9 cellular contexts compared by ENCODE assay signal in the genomic region with DNA sequence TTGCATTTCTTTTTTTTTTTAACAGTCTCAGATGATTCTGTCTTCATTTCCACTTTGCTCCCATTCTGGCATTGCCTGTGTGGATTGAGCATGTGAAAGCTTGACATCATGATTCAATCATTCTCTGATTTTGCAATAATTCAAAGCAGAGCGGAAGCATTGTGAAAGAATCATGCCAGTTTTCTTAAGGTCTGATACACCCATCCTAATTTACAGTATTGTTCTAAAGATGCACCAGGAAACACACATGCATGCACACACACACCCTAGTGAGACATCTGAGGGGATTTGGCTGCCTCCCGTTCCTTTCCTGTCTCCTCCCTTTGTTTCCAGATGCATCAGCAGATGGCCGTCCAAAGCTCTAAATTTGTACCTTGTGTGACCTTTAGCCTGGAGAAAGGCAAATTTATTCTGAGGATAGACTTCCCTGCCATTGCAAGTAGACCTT.
DNase-seq lines count a peak whose midpoint lies in the region; ATAC-seq and TF ChIP-seq lines count a peak whose summit lies in the region.
"Had no signal": no experiment of that assay in that cellular context is flagged by ENCODE, and none has a peak within 500 bp of the region (broad histone marks: within the 10 kb centered on the region; RNA-seq: fewer than 3 reads in every experiment).

No MANE protein-coding gene starts in this region.

- H3K4me1 ChIP-seq in PC-3 (ENCODE audit: insufficient read depth, low read length) (no peaks in the 10 kb centered on the region), fibroblast of lung (ENCODE audit: control insufficient read depth, extremely low read depth, insufficient read depth, low read length) (no peaks in the 10 kb centered on the region)

- H3K27me3 ChIP-seq in PC-3 (ENCODE audit: low read length): no peaks in the 10 kb centered on the region
- H3K27me3 ChIP-seq in fibroblast of lung (ENCODE audit: control insufficient read depth, insufficient read depth, low read length): no peaks in the 10 kb centered on the region

- H3F3A ChIP-seq in PC-3 (ENCODE audit: low read length, unreplicated experiment): no peaks in the 10 kb centered on the region

- H3K9ac ChIP-seq in PC-3 (ENCODE audit: low read length) (no peak overlapping the region), fibroblast of lung (ENCODE audit: insufficient read depth, low read length) (no peak overlapping the region)

- H3K4me3 ChIP-seq in PC-3 (ENCODE audit: low read length) (no peak overlapping the region), fibroblast of lung (replicated peaks in 1 of 4; ENCODE audit: control extremely low read depth in 1 of 4, insufficient read depth in 1 of 4, low read depth in 3 of 4, low read length in 4 of 4) (no peak overlapping the region)

- no TSS peak for BruUV-seq in PC-3 (replicated peaks; lab: Mats Ljungman, UMichigan)

- CTCF ChIA-PET in PC-3 (lab: Charles Lee): no interaction called here
- CTCF ChIA-PET in activated CD8-positive, alpha-beta memory T cell treated with anti-CD3 and anti-CD28 coated beads, Interleukin-2, amount 10 ng/mL, durations not matched to agents 7 days and 5 days (lab: Charles Lee): no interaction called here

- no peak overlapping the region for H3K27ac Mint-ChIP-seq in activated CD8-positive, alpha-beta memory T cell treated with anti-CD3 and anti-CD28 coated beads, Interleukin-2, amount 10 ng/mL, durations not matched to agents 7 days and 5 days
- H3K27ac Mint-ChIP-seq in immature natural killer cell: no peak overlapping the region

- no peak for TF ChIP-seq CTCF in PC-3 (conservative IDR thresholded peaks at IDR 0.05; ENCODE audit: low read depth, low read length)
- no peak for TF ChIP-seq CTCF in fibroblast of lung (conservative IDR thresholded peaks at IDR 0.05 in 1 of 2, IDR thresholded peaks at IDR 0.05 in 1 of 2; ENCODE audit: low read depth in 1 of 2, low read length in 2 of 2)

- H3K9me3 Mint-ChIP-seq in activated CD8-positive, alpha-beta memory T cell treated with anti-CD3 and anti-CD28 coated beads, Interleukin-2, amount 10 ng/mL, durations not matched to agents 7 days and 5 days (ENCODE audit: low read depth): no peaks in the 10 kb centered on the region
- H3K9me3 Mint-ChIP-seq in immature natural killer cell: peaks cover 0 to 2% (median 0%) of the 10 kb centered on the region in 6 donors

- H3K27ac ChIP-seq in PC-3 (ENCODE audit: low read length): no peak overlapping the region
- no peak overlapping the region for H3K27ac ChIP-seq in fibroblast of lung (ENCODE audit: insufficient read depth, low read length)

- H3K4me1 Mint-ChIP-seq in activated CD8-positive, alpha-beta memory T cell treated with anti-CD3 and anti-CD28 coated beads, Interleukin-2, amount 10 ng/mL, durations not matched to agents 7 days and 5 days: no peaks in the 10 kb centered on the region
- no peaks in the 10 kb centered on the region for H3K4me1 Mint-ChIP-seq in immature natural killer cell

- no peaks in the 10 kb centered on the region for H3K9me2 ChIP-seq in PC-3 (replicated peaks; ENCODE audit: low read length)

- DNase-seq in G401 (ENCODE audit: low spot score) (peak; percentile 97), PC-3 (peak; percentile 41), fibroblast of lung (ENCODE audit: low read depth in 2 of 2) (peak; percentile 58 to 87), pons (ENCODE audit: low spot score) (peak; percentile 79), iPS-NIHi11 (ENCODE audit: low spot score) (no peak), immature natural killer cell (no peak)
- no peak for DNase-seq in activated CD8-positive, alpha-beta memory T cell treated with anti-CD3 and anti-CD28 coated beads, Interleukin-2, amount 10 ng/mL, durations not matched to agents 7 days and 5 days
- DNase-seq: stimulated activated CD4-positive, alpha-beta T cell treated with anti-CD3 and anti-CD28 coated beads, Interleukin-2, amount 100 ng/mL, for 24 hours had no signal

- H3K79me2 ChIP-seq in PC-3 (ENCODE audit: low read length) (peaks cover 26% of the 10 kb centered on the region), fibroblast of lung (ENCODE audit: control insufficient read depth, insufficient read depth, low read length) (peaks cover 9% of the 10 kb centered on the region)

- H3K4me3 Mint-ChIP-seq in activated CD8-positive, alpha-beta memory T cell treated with anti-CD3 and anti-CD28 coated beads, Interleukin-2, amount 10 ng/mL, durations not matched to agents 7 days and 5 days: no peak overlapping the region
- no peak overlapping the region for H3K4me3 Mint-ChIP-seq in immature natural killer cell

- no peak overlapping the region for H3K4me2 ChIP-seq in PC-3 (ENCODE audit: low read length)
- H3K4me2 ChIP-seq in fibroblast of lung (ENCODE audit: extremely low read depth, insufficient read depth, low read length): no peak overlapping the region

- H3K36me3 ChIP-seq in PC-3 (ENCODE audit: low read depth, low read length) (no peaks in the 10 kb centered on the region), fibroblast of lung (ENCODE audit: control insufficient read depth, insufficient read depth, low read length) (no peaks in the 10 kb centered on the region)

- H4K20me1 ChIP-seq in PC-3 (ENCODE audit: low read length): no peaks in the 10 kb centered on the region
- no peaks in the 10 kb centered on the region for H4K20me1 ChIP-seq in fibroblast of lung (ENCODE audit: control insufficient read depth, extremely low read depth, insufficient read depth, low read length)

- in situ Hi-C loops in G401 (cut with HindIII; ENCODE audit: low sequenced_read_pairs): no loop called here

- H2AFZ ChIP-seq in PC-3 (ENCODE audit: low read length) (no peak overlapping the region), fibroblast of lung (ENCODE audit: low read length) (no peak overlapping the region)

- H3K36me3 Mint-ChIP-seq in activated CD8-positive, alpha-beta memory T cell treated with anti-CD3 and anti-CD28 coated beads, Interleukin-2, amount 10 ng/mL, durations not matched to agents 7 days and 5 days: no peaks in the 10 kb centered on the region
- H3K36me3 Mint-ChIP-seq in immature natural killer cell: no peaks in the 10 kb centered on the region

- intact Hi-C loops in PC-3 (cut with micrococcal nuclease): no loop called here

- H3K27me3 Mint-ChIP-seq in activated CD8-positive, alpha-beta memory T cell treated with anti-CD3 and anti-CD28 coated beads, Interleukin-2, amount 10 ng/mL, durations not matched to agents 7 days and 5 days: peaks cover 15% of the 10 kb centered on the region
- peaks cover 0 to 7% (median 3%) of the 10 kb centered on the region in 3 donors for H3K27me3 Mint-ChIP-seq in immature natural killer cell (ENCODE audit: low read depth in 3 of 3)

- ATAC-seq in PC-3: no peak
- ATAC-seq in HG02759 (IDR thresholded peaks at IDR 0.05; ENCODE audit: unreplicated experiment): no peak
- ATAC-seq in activated CD8-positive, alpha-beta memory T cell treated with anti-CD3 and anti-CD28 coated beads, Interleukin-2, amount 10 ng/mL, durations not matched to agents 7 days and 5 days: no peak

- POLR2A ChIA-PET in PC-3 (lab: Charles Lee; ENCODE audit: unreplicated experiment): no interaction called here

- H3K9me3 ChIP-seq in PC-3 (ENCODE audit: low read length) (no peaks in the 10 kb centered on the region), fibroblast of lung (ENCODE audit: control insufficient read depth, insufficient read depth, low read depth, low read length) (no peaks in the 10 kb centered on the region)

Comparison
In these comparisons a context has a peak if more than half of its experiments do, and no peak if none do; other contexts are left out.
1. DNase-seq: peak in G401 (single experiment), PC-3 (single experiment), fibroblast of lung (2 of 2) and pons (single experiment); none in activated CD8-positive, alpha-beta memory T cell treated with anti-CD3 and anti-CD28 coated beads, Interleukin-2, amount 10 ng/mL, durations not matched to agents 7 days and 5 days (single experiment), iPS-NIHi11 (single experiment) and immature natural killer cell (0 of 3).